ENCODE assay signal across 33 cellular contexts in genomic region chr5:135145985-135146384, GRCh38.
"Had no signal": no experiment of that assay in that cellular context is flagged by ENCODE, and none has a peak within 500 bp of the region (broad histone marks: within the 10 kb centered on the region; RNA-seq: fewer than 3 reads in every experiment).

No MANE protein-coding gene starts in this region.

- H3K27ac ChIP-seq: ascending aorta, cardiac muscle cell, colonic mucosa, VCaP had no signal

- FAIRE-seq: bronchial epithelial cell, TTC549 had no signal

- H3K4me1 ChIP-seq: ascending aorta, colonic mucosa had no signal

- H3K4me3 ChIP-seq: ascending aorta, cardiac muscle cell, colonic mucosa had no signal

- H3K9me3 ChIP-seq: ascending aorta, colonic mucosa had no signal

- ATAC-seq: activated CD8-positive, alpha-beta T cell treated with anti-CD3 and anti-CD28 coated beads for 36 hours; activated naive CD4-positive, alpha-beta T cell treated with anti-CD3 and anti-CD28 coated beads, Interleukin-2, amount 50 U/mL, for 72 hours; activated T-cell treated with anti-CD3 and anti-CD28 coated beads, Interleukin-2, amount 50 U/mL, for 4 hours; activated T-cell treated with anti-CD3 and anti-CD28 coated beads, Interleukin-2, amount 50 U/mL, for 72 hours; activated T-helper 17 cell treated with anti-CD3 and anti-CD28 coated beads, Interleukin-2, amount 50 U/mL, for 72 hours had no signal

- H3K27me3 ChIP-seq: ascending aorta, colonic mucosa had no signal

- DNase-seq: activated B cell treated with CpG ODN at 0.5 μM for 24 hours; activated CD4-positive, alpha-beta memory T cell treated with anti-CD3 and anti-CD28 coated beads for 36 hours; activated CD4-positive, alpha-beta T cell treated with anti-CD3 and anti-CD28 coated beads for 4 hours; activated CD4-positive, alpha-beta T cell treated with anti-CD3 and anti-CD28 coated beads, Interleukin-2, amount 10 ng/mL, durations not matched to agents 24 days and 14 days; activated CD4-positive, alpha-beta T cell treated with anti-CD3 and anti-CD28 coated beads, Interleukin-2, amount 50 U/mL, for 1 hour; activated CD4-positive, alpha-beta T cell treated with anti-CD3 and anti-CD28 coated beads, Interleukin-2, amount 50 U/mL, for 4 hours; activated CD4-positive, CD25-positive, alpha-beta regulatory T cell treated with anti-CD3 and anti-CD28 coated beads, Interleukin-2, amount 50 U/mL, for 72 hours; activated CD8-positive, alpha-beta memory T cell treated with anti-CD3 and anti-CD28 coated beads, Interleukin-2, amount 50 U/mL, for 4 hours; activated CD8-positive, alpha-beta T cell treated with anti-CD3 and anti-CD28 coated beads for 36 hours; activated effector memory CD4-positive, alpha-beta T cell treated with anti-CD3 and anti-CD28 coated beads, Interleukin-2, amount 50 U/mL, for 16 hours; activated gamma-delta T cell treated with Interleukin-2 at 50 U/mL for 16 hours; activated naive CD4-positive, alpha-beta T cell; activated naive CD4-positive, alpha-beta T cell treated with anti-CD3 and anti-CD28 coated beads for 36 hours; activated naive CD4-positive, alpha-beta T cell treated with anti-CD3 and anti-CD28 coated beads, Interleukin-2, amount 50 U/mL, for 16 hours; activated naive CD8-positive, alpha-beta T cell treated with anti-CD3 and anti-CD28 coated beads for 36 hours; activated T-cell treated with anti-CD3 and anti-CD28 coated beads for 4 hours; activated T-cell treated with anti-CD3 and anti-CD28 coated beads, Interleukin-2, amount 50 U/mL, for 1 hour; activated T-cell treated with anti-CD3 and anti-CD28 coated beads, Interleukin-2, amount 50 U/mL, for 4 hours; activated T-cell treated with anti-CD3 and anti-CD28 coated beads, Interleukin-2, amount 50 U/mL, for 72 hours; amygdala; anterior cingulate cortex; caudate nucleus; cerebellar nuclear complex; colonic mucosa; T-helper 2 cell; T-helper 9 cell had no signal

- H3K36me3 ChIP-seq: ascending aorta, cardiac muscle cell, colonic mucosa had no signal
